In the genomic region with DNA sequence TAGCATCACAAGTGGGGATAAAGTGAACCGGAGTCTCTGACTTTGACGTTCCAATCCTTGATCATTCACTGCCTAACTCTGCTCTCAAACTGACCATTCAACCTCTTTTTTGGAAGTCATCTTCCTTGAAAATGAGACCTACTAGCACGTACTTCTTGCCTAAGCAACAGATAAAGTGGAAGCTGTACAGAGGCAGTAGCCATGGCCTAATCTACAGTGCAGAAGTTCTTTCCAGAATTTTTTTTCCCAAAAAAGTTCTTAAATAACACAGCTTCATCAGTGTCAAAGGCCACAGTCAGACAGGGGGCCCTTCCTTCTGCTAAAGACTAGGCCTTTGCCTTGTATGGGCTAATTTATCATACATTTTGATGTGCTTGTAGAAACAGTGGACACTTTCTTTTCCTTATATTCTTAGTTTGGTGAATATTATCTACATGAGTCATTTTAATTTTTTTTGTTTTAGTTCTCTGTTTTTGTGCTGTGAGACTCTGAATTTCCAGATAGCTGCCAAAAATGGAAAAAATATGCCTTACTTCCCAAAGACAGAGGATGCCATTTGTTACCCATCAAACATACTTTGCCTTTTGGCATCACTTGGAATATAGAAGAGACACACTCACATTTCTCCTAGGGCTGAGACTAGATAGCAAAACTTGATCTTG, we compare ENCODE assay signal across 23 cellular contexts.
DNase-seq lines count a peak whose midpoint lies in the region; ATAC-seq, FAIRE-seq and TF ChIP-seq lines count a peak whose summit lies in the region.
"Had no signal": no experiment of that assay in that cellular context is flagged by ENCODE, and none has a peak within 500 bp of the region (broad histone marks: within the 10 kb centered on the region; RNA-seq: fewer than 3 reads in every experiment).

No MANE protein-coding gene starts in this region.

- POLR2A ChIA-PET in activated CD4-positive, alpha-beta memory T cell treated with anti-CD3 and anti-CD28 coated beads, Interleukin-2, amount 10 ng/mL, durations not matched to agents 7 days and 5 days (lab: Charles Lee): no interaction called here

- H3K4me2 ChIP-seq in astrocyte (ENCODE audit: low read length): no peak overlapping the region
- H3K4me2 ChIP-seq: A549 had no signal

- no peaks in the 10 kb centered on the region for H3K79me2 ChIP-seq in astrocyte (ENCODE audit: insufficient read depth, low read length)

- TF ChIP-seq EP300 in gastroesophageal sphincter (IDR thresholded peaks at IDR 0.05): no peak

- H3K4me3 Mint-ChIP-seq in astrocyte (ENCODE audit: unreplicated experiment): no peak overlapping the region
- no peak overlapping the region for H3K4me3 Mint-ChIP-seq in T-helper 17 cell
- no peak overlapping the region for H3K4me3 Mint-ChIP-seq in activated CD4-positive, alpha-beta memory T cell treated with anti-CD3 and anti-CD28 coated beads, Interleukin-2, amount 10 ng/mL, durations not matched to agents 7 days and 5 days
- H3K4me3 Mint-ChIP-seq: activated naive CD8-positive, alpha-beta T cell treated with anti-CD3 and anti-CD28 coated beads for 36 hours; CD8-positive, alpha-beta memory T cell; naive thymus-derived CD8-positive, alpha-beta T cell had no signal

- no peak overlapping the region for H3K9ac ChIP-seq in astrocyte (ENCODE audit: low read length)

- DNase-seq in AG20443 (ENCODE audit: low spot score) (peak; percentile 13), astrocyte (ENCODE audit: low read depth) (peak; percentile 26), omental fat pad (ENCODE audit: low spot score) (no peak), T-helper 17 cell (no peak), NCI-H1092 treated with DMSO at 0.1 percent for 48 hours (lab: John Stamatoyannopoulos, UW) (no peak)
- no peak for DNase-seq in activated T-cell treated with anti-CD3 and anti-CD28 coated beads, Interleukin-2, amount 50 U/mL, for 1 hour
- no peak for DNase-seq in activated CD4-positive, alpha-beta memory T cell treated with anti-CD3 and anti-CD28 coated beads, Interleukin-2, amount 10 ng/mL, durations not matched to agents 7 days and 5 days
- DNase-seq: activated CD4-positive, alpha-beta T cell treated with anti-CD3 and anti-CD28 coated beads, Interleukin-2, amount 50 U/mL, for 1 hour; activated naive CD8-positive, alpha-beta T cell treated with anti-CD3 and anti-CD28 coated beads for 36 hours; CD8-positive, alpha-beta memory T cell; DND-41; effector memory CD4-positive, alpha-beta T cell; H7; KG1; lower lobe of right lung; naive thymus-derived CD8-positive, alpha-beta T cell; NCI-H1092; NCI-H526 treated with DMSO at 0.1 percent for 48 hours; stimulated activated naive CD4-positive, alpha-beta T cell treated with Interleukin-2 at 50 U/mL for 16 hours had no signal

- H3K4me3 ChIP-seq in astrocyte (ENCODE audit: insufficient read depth, low read depth, low read length): no peak overlapping the region
- no peak overlapping the region for H3K4me3 ChIP-seq in gastroesophageal sphincter
- H3K4me3 ChIP-seq: A549, cardiac muscle cell, lower lobe of right lung had no signal

- WGBS in gastroesophageal sphincter (ENCODE audit: low coverage in 1 of 2), 2 donors: 65 to 80% methylated on average over 3 of the region's 3 CpGs

- H3K27me3 ChIP-seq in astrocyte (ENCODE audit: insufficient read depth, low read length) (no peaks in the 10 kb centered on the region), gastroesophageal sphincter (no peaks in the 10 kb centered on the region)
- H3K27me3 ChIP-seq: cardiac muscle cell had no signal

- TF ChIP-seq CTCF in astrocyte (IDR thresholded peaks at IDR 0.05; ENCODE audit: insufficient read depth, low read depth, low read length): no peak
- TF ChIP-seq CTCF in gastroesophageal sphincter (IDR thresholded peaks at IDR 0.05): no peak
- no peak for TF ChIP-seq CTCF in omental fat pad (IDR thresholded peaks at IDR 0.05)

- H3K36me3 ChIP-seq in astrocyte (ENCODE audit: insufficient read depth, low read length) (no peaks in the 10 kb centered on the region), gastroesophageal sphincter (no peaks in the 10 kb centered on the region)
- H3K36me3 ChIP-seq: cardiac muscle cell, lower lobe of right lung had no signal

- peak overlapping the region; percentile 13 for H2AFZ ChIP-seq in astrocyte (ENCODE audit: low read depth, low read length)

- ATAC-seq in gastroesophageal sphincter (no peak), omental fat pad (ENCODE audit: low FRiP score) (peak; percentile 46), T-helper 17 cell (no peak)
- ATAC-seq: A549; lower lobe of right lung; naive thymus-derived CD8-positive, alpha-beta T cell had no signal

- no peak for FAIRE-seq in astrocyte (lab: Jason Lieb, UNC)
- FAIRE-seq: A549, TTC549 had no signal

- H3K27ac ChIP-seq in astrocyte (ENCODE audit: low read depth, low read length) (no peak overlapping the region), gastroesophageal sphincter (peak overlapping the region in 3 of 4 donors; percentile 11 to 68 (median 58))
- H3K27ac ChIP-seq: A549, cardiac muscle cell, lower lobe of right lung had no signal

- H3K9me3 ChIP-seq in astrocyte (ENCODE audit: insufficient read depth, low read depth, low read length) (no peaks in the 10 kb centered on the region), gastroesophageal sphincter (no peaks in the 10 kb centered on the region), T-helper 17 cell (ENCODE audit: control insufficient read depth, low read length, poor library complexity, severe bottlenecking) (no peaks in the 10 kb centered on the region)
- H3K9me3 ChIP-seq: A549, lower lobe of right lung had no signal

- H3K4me1 Mint-ChIP-seq in astrocyte (ENCODE audit: low read depth, unreplicated experiment): peaks cover 4% of the 10 kb centered on the region
- no peaks in the 10 kb centered on the region for H3K4me1 Mint-ChIP-seq in T-helper 17 cell
- H3K4me1 Mint-ChIP-seq in activated CD4-positive, alpha-beta memory T cell treated with anti-CD3 and anti-CD28 coated beads, Interleukin-2, amount 10 ng/mL, durations not matched to agents 7 days and 5 days: no peaks in the 10 kb centered on the region
- H3K4me1 Mint-ChIP-seq: activated naive CD8-positive, alpha-beta T cell treated with anti-CD3 and anti-CD28 coated beads for 36 hours; CD8-positive, alpha-beta memory T cell; naive thymus-derived CD8-positive, alpha-beta T cell had no signal

- no peak overlapping the region for H3K27ac Mint-ChIP-seq in astrocyte (ENCODE audit: unreplicated experiment)
- H3K27ac Mint-ChIP-seq in T-helper 17 cell: no peak overlapping the region
- no peak overlapping the region for H3K27ac Mint-ChIP-seq in activated CD4-positive, alpha-beta memory T cell treated with anti-CD3 and anti-CD28 coated beads, Interleukin-2, amount 10 ng/mL, durations not matched to agents 7 days and 5 days
- H3K27ac Mint-ChIP-seq: activated naive CD8-positive, alpha-beta T cell treated with anti-CD3 and anti-CD28 coated beads for 36 hours; CD8-positive, alpha-beta memory T cell; naive thymus-derived CD8-positive, alpha-beta T cell had no signal

- H3K36me3 Mint-ChIP-seq in astrocyte (ENCODE audit: low read depth, unreplicated experiment) (no peaks in the 10 kb centered on the region), T-helper 17 cell (ENCODE audit: low read depth) (no peaks in the 10 kb centered on the region)
- no peaks in the 10 kb centered on the region for H3K36me3 Mint-ChIP-seq in activated CD4-positive, alpha-beta memory T cell treated with anti-CD3 and anti-CD28 coated beads, Interleukin-2, amount 10 ng/mL, durations not matched to agents 7 days and 5 days (ENCODE audit: low read depth)
- H3K36me3 Mint-ChIP-seq: activated naive CD8-positive, alpha-beta T cell treated with anti-CD3 and anti-CD28 coated beads for 36 hours; CD8-positive, alpha-beta memory T cell; naive thymus-derived CD8-positive, alpha-beta T cell had no signal

- H3K27me3 Mint-ChIP-seq in astrocyte (ENCODE audit: low read depth, unreplicated experiment) (no peaks in the 10 kb centered on the region), T-helper 17 cell (no peaks in the 10 kb centered on the region)
- no peaks in the 10 kb centered on the region for H3K27me3 Mint-ChIP-seq in activated CD4-positive, alpha-beta memory T cell treated with anti-CD3 and anti-CD28 coated beads, Interleukin-2, amount 10 ng/mL, durations not matched to agents 7 days and 5 days
- H3K27me3 Mint-ChIP-seq: activated naive CD8-positive, alpha-beta T cell treated with anti-CD3 and anti-CD28 coated beads for 36 hours had no signal

- H3K9me3 Mint-ChIP-seq in astrocyte (ENCODE audit: unreplicated experiment): no peaks in the 10 kb centered on the region
- no peaks in the 10 kb centered on the region for H3K9me3 Mint-ChIP-seq in activated CD4-positive, alpha-beta memory T cell treated with anti-CD3 and anti-CD28 coated beads, Interleukin-2, amount 10 ng/mL, durations not matched to agents 7 days and 5 days
- H3K9me3 Mint-ChIP-seq: activated naive CD8-positive, alpha-beta T cell treated with anti-CD3 and anti-CD28 coated beads for 36 hours; naive thymus-derived CD8-positive, alpha-beta T cell had no signal

- no peaks in the 10 kb centered on the region for H4K20me1 ChIP-seq in astrocyte (ENCODE audit: insufficient read depth, low read length)

- H3K4me1 ChIP-seq in astrocyte (ENCODE audit: insufficient read depth, low read length): peaks cover 11% of the 10 kb centered on the region
- H3K4me1 ChIP-seq in gastroesophageal sphincter: peaks cover 0 to 8% (median 0%) of the 10 kb centered on the region in 3 donors
- H3K4me1 ChIP-seq: A549, lower lobe of right lung had no signal

- CTCF ChIA-PET in activated CD4-positive, alpha-beta memory T cell treated with anti-CD3 and anti-CD28 coated beads, Interleukin-2, amount 10 ng/mL, durations not matched to agents 7 days and 5 days (lab: Charles Lee): interaction anchor here (0.6 kb wide), 1 partner anchor 1671 kb away, joined by 3 read pairs; no protein-coding TSS in a partner anchor

- TF ChIP-seq POLR2A in gastroesophageal sphincter (IDR thresholded peaks at IDR 0.05): no peak

Comparison
In these comparisons a context has a peak if more than half of its experiments do, and no peak if none do; other contexts are left out.
1. DNase-seq: peak in AG20443 (single experiment) and astrocyte (single experiment); none in omental fat pad (single experiment), T-helper 17 cell (0 of 3), activated T-cell treated with anti-CD3 and anti-CD28 coated beads, Interleukin-2, amount 50 U/mL, for 1 hour (single experiment), activated CD4-positive, alpha-beta memory T cell treated with anti-CD3 and anti-CD28 coated beads, Interleukin-2, amount 10 ng/mL, durations not matched to agents 7 days and 5 days (single experiment) and NCI-H1092 treated with DMSO at 0.1 percent for 48 hours (single experiment).